In genomic region chr9:99178912-99179872, GRCh38 we compare ENCODE assay signal across 3 cellular contexts.
TF ChIP-seq lines count a peak whose summit lies in the region.

No MANE protein-coding gene starts in this region.

TF ChIP-seq in SK-N-SH, 30 proteins besides CTCF, POLR2A, EP300 and RAD21:
- no peak for TF ChIP-seq USF2 (IDR thresholded peaks at IDR 0.05; ENCODE audit: borderline replicate concordance, low read depth, low read length)
- TF ChIP-seq YY1 (IDR thresholded peaks at IDR 0.05; ENCODE audit: low read depth), result no peak

TF ChIP-seq in SK-N-SH treated with all-trans-retinoic acid at 6 μM for 48 hours, 23 proteins besides CTCF, POLR2A, EP300 and RAD21:
- TF ChIP-seq CSDC2 (CRISPR knock-in tag; IDR thresholded peaks at IDR 0.05), result no peak
- TF ChIP-seq ZC3H10 (CRISPR knock-in tag; IDR thresholded peaks at IDR 0.05), result no peak
- TF ChIP-seq BACH2 (CRISPR knock-in tag; IDR thresholded peaks at IDR 0.05; ENCODE audit: borderline replicate concordance), result no peak
- no peak for TF ChIP-seq ESRRG (CRISPR knock-in tag; IDR thresholded peaks at IDR 0.05)
- no peak for TF ChIP-seq ZFP3 (CRISPR knock-in tag; IDR thresholded peaks at IDR 0.05)
- no peak for TF ChIP-seq ZFP30 (CRISPR knock-in tag; IDR thresholded peaks at IDR 0.05)
- no peak for TF ChIP-seq POU6F1 (CRISPR knock-in tag; IDR thresholded peaks at IDR 0.05; ENCODE audit: borderline replicate concordance, low read depth)
- no peak for TF ChIP-seq PATZ1 (CRISPR knock-in tag; IDR thresholded peaks at IDR 0.05; ENCODE audit: borderline replicate concordance)
- TF ChIP-seq PPARA (CRISPR knock-in tag; IDR thresholded peaks at IDR 0.05; ENCODE audit: borderline replicate concordance), result no peak
- TF ChIP-seq SNAI2 (CRISPR knock-in tag; IDR thresholded peaks at IDR 0.05), result no peak
- TF ChIP-seq CREB5 (CRISPR knock-in tag; IDR thresholded peaks at IDR 0.05; ENCODE audit: low read depth), result no peak
- TF ChIP-seq ZNF565 (CRISPR knock-in tag; conservative IDR thresholded peaks at IDR 0.05; ENCODE audit: low read depth), result no peak
- TF ChIP-seq ZNF8 (CRISPR knock-in tag; IDR thresholded peaks at IDR 0.05), result no peak
- no peak for TF ChIP-seq TCF4 (CRISPR knock-in tag; IDR thresholded peaks at IDR 0.05; ENCODE audit: borderline replicate concordance)

TF ChIP-seq in H1, 55 proteins besides CTCF, POLR2A, EP300 and RAD21:
- TF ChIP-seq KDM1A (IDR thresholded peaks at IDR 0.05; ENCODE audit: borderline replicate concordance, low read length) (0 out of 2 replicates have a peak, but pooled peaks have one; percentile 21), SIN3A (conservative IDR thresholded peaks at IDR 0.05 in 1 of 2, IDR thresholded peaks at IDR 0.05 in 1 of 2; ENCODE audit: low read depth in 1 of 2, low read length in 2 of 2) (no peak), TCF12 (IDR thresholded peaks at IDR 0.05; ENCODE audit: low read depth, low read length) (no peak)
TF ChIP-seq in H1: peak in this region for 1.
